25 cellular contexts compared by ENCODE assay signal in the genomic region with DNA sequence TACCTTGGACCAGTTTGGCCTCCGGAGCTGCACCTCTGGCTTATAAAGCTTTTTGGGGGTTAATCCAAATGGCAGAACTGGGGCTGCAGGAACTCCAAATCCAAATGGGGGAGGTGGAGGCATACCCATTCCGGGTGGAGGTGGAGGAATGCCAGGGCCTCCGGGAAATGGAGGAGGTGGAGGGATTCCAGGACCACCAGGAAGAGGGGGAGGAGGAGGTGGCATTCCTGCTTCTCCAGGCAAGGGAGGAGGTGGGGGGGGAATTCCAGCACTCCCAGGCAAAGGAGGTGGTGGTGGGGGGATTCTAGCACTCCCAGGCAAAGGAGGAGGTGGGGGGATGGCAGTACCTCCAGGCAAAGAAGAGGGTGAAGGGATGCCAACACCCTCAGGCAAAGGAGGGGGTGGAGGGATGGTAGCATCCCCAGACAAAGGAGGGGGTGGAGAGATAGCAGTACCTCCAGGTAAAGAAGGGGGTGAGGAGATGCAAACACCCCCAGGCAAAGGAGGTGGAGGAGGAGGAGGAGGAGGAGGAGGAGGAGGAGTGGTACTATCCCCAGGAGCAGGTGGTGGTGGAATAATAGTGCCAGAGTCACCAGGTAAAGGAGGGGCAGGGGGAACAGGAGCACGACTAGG. TPM values are rescaled to one million over a fixed set of nuclear protein-coding genes. Genes with fewer than 3 reads are reported as not detected.
DNase-seq lines count a peak whose midpoint lies in the region; ATAC-seq and TF ChIP-seq lines count a peak whose summit lies in the region.
"Had no signal": no experiment of that assay in that cellular context is flagged by ENCODE, and none has a peak within 500 bp of the region (broad histone marks: within the 10 kb centered on the region; RNA-seq: fewer than 3 reads in every experiment).

No MANE protein-coding gene starts in this region.

- H3K36me3 ChIP-seq in HEK293 (ENCODE audit: control insufficient read depth in 2 of 2, insufficient read depth in 1 of 2, low read length in 2 of 2) = peaks cover 45 to 82% of the 10 kb centered on the region in 2 experiments

- DNase-seq in Calu3 (no peak), WTC11 (ENCODE audit: low spot score) (no peak), iPS-NIHi11 (ENCODE audit: low spot score) (peak; percentile 26), hypothalamus (lab: John Stamatoyannopoulos, UW) (no peak), GM10266 (ENCODE audit: extremely low spot score) (no peak)
- DNase-seq in activated naive CD4-positive, alpha-beta T cell treated with anti-CD3 and anti-CD28 coated beads, Interleukin-2, amount 10 ng/mL, durations not matched to agents 7 days and 5 days = no peak
- DNase-seq: 8988T; ACHN; BE2C; CD8-positive, alpha-beta memory T cell; DND-41; NCI-H1048; NCI-H1417 treated with DMSO at 0.1 percent for 48 hours; NCI-H1694 treated with DMSO at 0.1 percent for 48 hours; NCI-H2081; NCI-H2171; NCI-H345; NCI-H774; PC-3; SJCRH30 had no signal

- no peak overlapping the region for H3K27ac Mint-ChIP-seq in Calu3 (ENCODE audit: unreplicated experiment)
- no peak overlapping the region for H3K27ac Mint-ChIP-seq in WTC11
- H3K27ac Mint-ChIP-seq in activated naive CD4-positive, alpha-beta T cell treated with anti-CD3 and anti-CD28 coated beads, Interleukin-2, amount 10 ng/mL, durations not matched to agents 7 days and 5 days = no peak overlapping the region

- H3K4me3 Mint-ChIP-seq in Calu3 (ENCODE audit: low read depth, unreplicated experiment) (no peak overlapping the region), WTC11 (no peak overlapping the region)
- no peak overlapping the region for H3K4me3 Mint-ChIP-seq in activated naive CD4-positive, alpha-beta T cell treated with anti-CD3 and anti-CD28 coated beads, Interleukin-2, amount 10 ng/mL, durations not matched to agents 7 days and 5 days
- H3K4me3 Mint-ChIP-seq: CD14-positive monocyte; CD8-positive, alpha-beta memory T cell had no signal

- H3K4me1 Mint-ChIP-seq in Calu3 (ENCODE audit: low read depth, unreplicated experiment) (no peaks in the 10 kb centered on the region), WTC11 (peaks cover 5% of the 10 kb centered on the region)
- no peaks in the 10 kb centered on the region for H3K4me1 Mint-ChIP-seq in activated naive CD4-positive, alpha-beta T cell treated with anti-CD3 and anti-CD28 coated beads, Interleukin-2, amount 10 ng/mL, durations not matched to agents 7 days and 5 days

- POLR2A ChIA-PET in HEK293 (lab: Yijun Ruan, JAX) = no interaction called here
- POLR2A ChIA-PET in WTC11 (lab: Charles Lee) = no interaction called here

- ATAC-seq in WTC11 (0 out of 2 replicates have a peak, but pooled peaks have one; percentile 24), HG02938 (IDR thresholded peaks at IDR 0.05; ENCODE audit: unreplicated experiment) (no peak)
- ATAC-seq: Right ventricle myocardium inferior had no signal

- H3K4me3 ChIP-seq in HEK293 (ENCODE audit: low read depth, low read length) = no peak overlapping the region
- H3K4me3 ChIP-seq: SJCRH30 had no signal

- H3K27me3 Mint-ChIP-seq in Calu3 (ENCODE audit: unreplicated experiment) (no peaks in the 10 kb centered on the region), WTC11 (ENCODE audit: low read depth) (no peaks in the 10 kb centered on the region)
- no peaks in the 10 kb centered on the region for H3K27me3 Mint-ChIP-seq in activated naive CD4-positive, alpha-beta T cell treated with anti-CD3 and anti-CD28 coated beads, Interleukin-2, amount 10 ng/mL, durations not matched to agents 7 days and 5 days
- H3K27me3 Mint-ChIP-seq: CD8-positive, alpha-beta memory T cell had no signal

- TF ChIP-seq CTCF in Calu3 (IDR thresholded peaks at IDR 0.05; ENCODE audit: unreplicated experiment) = no peak
- no peak for TF ChIP-seq CTCF in HEK293 (tag by site-specific recombination; IDR thresholded peaks at IDR 0.05)
- no peak for TF ChIP-seq CTCF in WTC11 (IDR thresholded peaks at IDR 0.05)
- TF ChIP-seq CTCF in GM10266 (IDR thresholded peaks at IDR 0.05; ENCODE audit: control insufficient read depth, insufficient read depth, low read depth, missing control alignments) = no peak

- TSS peak; percentile 51 for BruUV-seq in Calu3 (replicated peaks; lab: Mats Ljungman, UMichigan)

- no peak overlapping the region for H3K27ac ChIP-seq in HEK293 (ENCODE audit: extremely low read depth, low read depth, low read length)
- H3K27ac ChIP-seq: KMS-11, SJCRH30 had no signal

- H3K4me1 ChIP-seq in HEK293 (ENCODE audit: control insufficient read depth, insufficient read depth, low read length) = no peaks in the 10 kb centered on the region
- H3K4me1 ChIP-seq: BE2C, SJCRH30 had no signal

- CTCF ChIA-PET in Calu3 (lab: Charles Lee) = interaction anchor here (0.7 kb wide), 3 partner anchors 19 to 90 kb away, joined by 3 to 6 read pairs (median 5); no protein-coding TSS in a partner anchor
- CTCF ChIA-PET in HEK293 (lab: Yijun Ruan, JAX) = interaction anchor here (1.8 to 2.8 kb wide), 2 partner anchors 9 to 10 kb away, joined by 8 to 19 read pairs; no protein-coding TSS in a partner anchor
- CTCF ChIA-PET in WTC11 (lab: Charles Lee) = interaction anchor here (2.5 kb wide), 1 partner anchor 19 kb away, joined by 13 read pairs; no protein-coding TSS in a partner anchor
- CTCF ChIA-PET in activated naive CD4-positive, alpha-beta T cell treated with anti-CD3 and anti-CD28 coated beads, Interleukin-2, amount 10 ng/mL, durations not matched to agents 7 days and 5 days (lab: Charles Lee) = interaction anchor here (1.4 to 3.1 kb wide), 3 partner anchors 9 to 18 kb away, joined by 5 to 12 read pairs (median 7); no protein-coding TSS in a partner anchor

- H3K36me3 Mint-ChIP-seq in Calu3 (ENCODE audit: insufficient read depth, unreplicated experiment) (peaks cover 32% of the 10 kb centered on the region), WTC11 (peaks cover 72% of the 10 kb centered on the region)
- H3K36me3 Mint-ChIP-seq in activated naive CD4-positive, alpha-beta T cell treated with anti-CD3 and anti-CD28 coated beads, Interleukin-2, amount 10 ng/mL, durations not matched to agents 7 days and 5 days = peaks cover 67% of the 10 kb centered on the region

- intact Hi-C loops in Calu3 (cut with micrococcal nuclease; ENCODE audit: unreplicated experiment) = no loop called here

- H3K9me3 Mint-ChIP-seq in Calu3 (ENCODE audit: low read depth, unreplicated experiment) = no peaks in the 10 kb centered on the region
- no peaks in the 10 kb centered on the region for H3K9me3 Mint-ChIP-seq in WTC11
- no peaks in the 10 kb centered on the region for H3K9me3 Mint-ChIP-seq in activated naive CD4-positive, alpha-beta T cell treated with anti-CD3 and anti-CD28 coated beads, Interleukin-2, amount 10 ng/mL, durations not matched to agents 7 days and 5 days
- H3K9me3 Mint-ChIP-seq: CD14-positive monocyte; CD8-positive, alpha-beta memory T cell had no signal

- H3K9me3 ChIP-seq in HEK293 (ENCODE audit: control insufficient read depth, insufficient read depth, low read depth, low read length) = no peaks in the 10 kb centered on the region
- H3K9me3 ChIP-seq: BE2C, SJCRH30 had no signal

TF ChIP-seq in HEK293, 187 proteins besides CTCF, POLR2A, EP300 and RAD21 (continues in another document):
- TF ChIP-seq TCF7L2 (IDR thresholded peaks at IDR 0.05; ENCODE audit: borderline replicate concordance, low read depth, low read length) (no peak), SALL2 (tag by site-specific recombination; IDR thresholded peaks at IDR 0.05; ENCODE audit: borderline replicate concordance) (no peak)
- TF ChIP-seq, protein P1, sequence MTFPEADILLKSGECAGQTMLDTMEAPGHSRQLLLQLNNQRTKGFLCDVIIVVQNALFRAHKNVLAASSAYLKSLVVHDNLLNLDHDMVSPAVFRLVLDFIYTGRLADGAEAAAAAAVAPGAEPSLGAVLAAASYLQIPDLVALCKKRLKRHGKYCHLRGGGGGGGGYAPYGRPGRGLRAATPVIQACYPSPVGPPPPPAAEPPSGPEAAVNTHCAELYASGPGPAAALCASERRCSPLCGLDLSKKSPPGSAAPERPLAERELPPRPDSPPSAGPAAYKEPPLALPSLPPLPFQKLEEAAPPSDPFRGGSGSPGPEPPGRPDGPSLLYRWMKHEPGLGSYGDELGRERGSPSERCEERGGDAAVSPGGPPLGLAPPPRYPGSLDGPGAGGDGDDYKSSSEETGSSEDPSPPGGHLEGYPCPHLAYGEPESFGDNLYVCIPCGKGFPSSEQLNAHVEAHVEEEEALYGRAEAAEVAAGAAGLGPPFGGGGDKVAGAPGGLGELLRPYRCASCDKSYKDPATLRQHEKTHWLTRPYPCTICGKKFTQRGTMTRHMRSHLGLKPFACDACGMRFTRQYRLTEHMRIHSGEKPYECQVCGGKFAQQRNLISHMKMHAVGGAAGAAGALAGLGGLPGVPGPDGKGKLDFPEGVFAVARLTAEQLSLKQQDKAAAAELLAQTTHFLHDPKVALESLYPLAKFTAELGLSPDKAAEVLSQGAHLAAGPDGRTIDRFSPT (tag by site-specific recombination; IDR thresholded peaks at IDR 0.05) = no peak

TF ChIP-seq in WTC11, 78 proteins besides CTCF, POLR2A, EP300 and RAD21 (continues in another document):
- TF ChIP-seq ZNF423 (CRISPR knock-in tag; IDR thresholded peaks at IDR 0.05) (no peak), OVOL2 (CRISPR knock-in tag; IDR thresholded peaks at IDR 0.05; ENCODE audit: borderline replicate concordance) (no peak), NFE2L1 (CRISPR knock-in tag; IDR thresholded peaks at IDR 0.05) (no peak)
- TF ChIP-seq, protein P2, sequence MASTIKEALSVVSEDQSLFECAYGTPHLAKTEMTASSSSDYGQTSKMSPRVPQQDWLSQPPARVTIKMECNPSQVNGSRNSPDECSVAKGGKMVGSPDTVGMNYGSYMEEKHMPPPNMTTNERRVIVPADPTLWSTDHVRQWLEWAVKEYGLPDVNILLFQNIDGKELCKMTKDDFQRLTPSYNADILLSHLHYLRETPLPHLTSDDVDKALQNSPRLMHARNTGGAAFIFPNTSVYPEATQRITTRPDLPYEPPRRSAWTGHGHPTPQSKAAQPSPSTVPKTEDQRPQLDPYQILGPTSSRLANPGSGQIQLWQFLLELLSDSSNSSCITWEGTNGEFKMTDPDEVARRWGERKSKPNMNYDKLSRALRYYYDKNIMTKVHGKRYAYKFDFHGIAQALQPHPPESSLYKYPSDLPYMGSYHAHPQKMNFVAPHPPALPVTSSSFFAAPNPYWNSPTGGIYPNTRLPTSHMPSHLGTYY (CRISPR knock-in tag; IDR thresholded peaks at IDR 0.05) = no peak

RNA-seq across cellular contexts. Expression of a gene that starts 45.2 kb away (rescaled TPM):
- total RNA-seq in Calu3 (2022) = 176 and 219 TPM in 2 replicates
- 90.9 to 109 TPM (median 96.0 TPM) in 3 replicates for total RNA-seq in WTC11 (2021)
